24 cellular contexts compared by ENCODE assay signal in genomic region chr3:196236169-196236568, GRCh38. TPM values are rescaled to one million over a fixed set of nuclear protein-coding genes. Genes with fewer than 3 reads are reported as not detected.
"Had no signal": no experiment of that assay in that cellular context is flagged by ENCODE, and none has a peak within 500 bp of the region (broad histone marks: within the 10 kb centered on the region; RNA-seq: fewer than 3 reads in every experiment).

No MANE protein-coding gene starts in this region.

- H3K27me3 Mint-ChIP-seq: activated CD4-positive, alpha-beta memory T cell treated with anti-CD3 and anti-CD28 coated beads for 36 hours; activated CD8-positive, alpha-beta memory T cell treated with anti-CD3 and anti-CD28 coated beads, Interleukin-2, amount 10 ng/mL, durations not matched to agents 7 days and 5 days; activated naive CD8-positive, alpha-beta T cell treated with anti-CD3 and anti-CD28 coated beads for 36 hours; activated T-cell treated with anti-CD3 and anti-CD28 coated beads, Interleukin-2, amount 50 U/mL, for 24 hours; brain; T-helper 17 cell had no signal

- H3K4me1 ChIP-seq: left ventricle myocardium inferior, sigmoid colon, transverse colon, vagina had no signal

- H3K4me3 Mint-ChIP-seq: activated CD4-positive, alpha-beta memory T cell treated with anti-CD3 and anti-CD28 coated beads for 36 hours; activated CD8-positive, alpha-beta memory T cell treated with anti-CD3 and anti-CD28 coated beads, Interleukin-2, amount 10 ng/mL, durations not matched to agents 7 days and 5 days; activated naive CD8-positive, alpha-beta T cell treated with anti-CD3 and anti-CD28 coated beads for 36 hours; activated T-cell treated with anti-CD3 and anti-CD28 coated beads, Interleukin-2, amount 50 U/mL, for 24 hours; brain; T-helper 17 cell had no signal

- H3K27ac ChIP-seq: left ventricle myocardium inferior, sigmoid colon, transverse colon, vagina, WERI-Rb-1 had no signal

- H3K9me3 ChIP-seq: left ventricle myocardium inferior, sigmoid colon, transverse colon, vagina had no signal

- FAIRE-seq: kidney had no signal

- H3K4me3 ChIP-seq: coronary artery, left ventricle myocardium inferior, sigmoid colon, transverse colon, vagina had no signal

- H3K27ac Mint-ChIP-seq: activated CD4-positive, alpha-beta memory T cell treated with anti-CD3 and anti-CD28 coated beads for 36 hours; activated CD8-positive, alpha-beta memory T cell treated with anti-CD3 and anti-CD28 coated beads, Interleukin-2, amount 10 ng/mL, durations not matched to agents 7 days and 5 days; activated naive CD8-positive, alpha-beta T cell treated with anti-CD3 and anti-CD28 coated beads for 36 hours had no signal

- H3K27me3 ChIP-seq: sigmoid colon, transverse colon, vagina had no signal

- H3K36me3 ChIP-seq: WERI-Rb-1 had no signal

- H3K4me1 Mint-ChIP-seq: brain had no signal

- DNase-seq: activated CD4-positive, alpha-beta memory T cell treated with anti-CD3 and anti-CD28 coated beads for 36 hours; activated CD8-positive, alpha-beta memory T cell treated with anti-CD3 and anti-CD28 coated beads, Interleukin-2, amount 10 ng/mL, durations not matched to agents 7 days and 5 days; activated gamma-delta T cell; activated naive CD8-positive, alpha-beta T cell treated with anti-CD3 and anti-CD28 coated beads for 36 hours; activated T-cell treated with anti-CD3 and anti-CD28 coated beads, Interleukin-2, amount 50 U/mL, for 24 hours; amygdala; central memory CD4-positive, alpha-beta T cell; foreskin fibroblast; hippocampal formation; kidney; left ventricle myocardium inferior; sigmoid colon; stimulated activated CD4-positive, alpha-beta T cell treated with anti-CD3 and anti-CD28 coated beads, Interleukin-1b, Interleukin-23, amount 100 ng/mL, for 48 hours; T-helper 17 cell; transverse colon; WERI-Rb-1 had no signal

- H3K9me3 Mint-ChIP-seq: activated CD4-positive, alpha-beta memory T cell treated with anti-CD3 and anti-CD28 coated beads for 36 hours; activated naive CD8-positive, alpha-beta T cell treated with anti-CD3 and anti-CD28 coated beads for 36 hours; activated T-cell treated with anti-CD3 and anti-CD28 coated beads, Interleukin-2, amount 50 U/mL, for 24 hours; brain had no signal

- ATAC-seq: activated CD8-positive, alpha-beta memory T cell treated with anti-CD3 and anti-CD28 coated beads, Interleukin-2, amount 10 ng/mL, durations not matched to agents 7 days and 5 days; esophagus mucosa; T-helper 17 cell had no signal

RNA-seq across cellular contexts. Expression of gene SLC51A, which starts 19.8 kb away (rescaled TPM):
- total RNA-seq: activated CD4-positive, alpha-beta memory T cell treated with anti-CD3 and anti-CD28 coated beads for 36 hours; activated CD8-positive, alpha-beta memory T cell treated with anti-CD3 and anti-CD28 coated beads, Interleukin-2, amount 10 ng/mL, durations not matched to agents 7 days and 5 days; activated naive CD8-positive, alpha-beta T cell treated with anti-CD3 and anti-CD28 coated beads for 36 hours; esophagus mucosa; left ventricle myocardium inferior; osteoblast; pulmonary artery endothelial cell; sigmoid colon; subcutaneous adipose tissue; T-helper 17 cell had no signal
- polyA plus RNA-seq: neural cell had no signal

RNA-seq across cellular contexts. Expression of gene ZDHHC19, which starts 25.0 kb away (rescaled TPM):
- total RNA-seq: activated CD8-positive, alpha-beta memory T cell treated with anti-CD3 and anti-CD28 coated beads, Interleukin-2, amount 10 ng/mL, durations not matched to agents 7 days and 5 days; activated naive CD8-positive, alpha-beta T cell treated with anti-CD3 and anti-CD28 coated beads for 36 hours; esophagus mucosa; left ventricle myocardium inferior; osteoblast; pulmonary artery endothelial cell; subcutaneous adipose tissue; T-helper 17 cell; transverse colon; vagina had no signal
